In genomic region chr14:59632381-59632780, GRCh38 we compare ENCODE assay signal across 8 cellular contexts. TPM values are rescaled to one million over a fixed set of nuclear protein-coding genes. Genes with fewer than 3 reads are reported as not detected.
DNase-seq lines count a peak whose midpoint lies in the region; ATAC-seq and TF ChIP-seq lines count a peak whose summit lies in the region.

No MANE protein-coding gene starts in this region.

- no peaks in the 10 kb centered on the region for H3K36me3 ChIP-seq in right lobe of liver

- intact Hi-C loops in right lobe of liver (cut with DNase I), result loop anchor here in 1 of 2 donors (10.0 kb wide), 1 partner anchor 272 kb away; no protein-coding TSS in a partner anchor

- peaks cover 0 to 5% (median 0%) of the 10 kb centered on the region in 4 donors for H3K4me1 ChIP-seq in right lobe of liver

- peak; percentile 19 for DNase-seq in A172 (ENCODE audit: low spot score)
- peak; percentile 55 for DNase-seq in GM12865 (ENCODE audit: low read depth)
- peak; percentile 13 for DNase-seq in NAMALWA (ENCODE audit: low spot score)
- peak; percentile 64 for DNase-seq in WTC11 (ENCODE audit: low spot score)
- peak in 1 of 3 donors; percentile 25 for DNase-seq in right lobe of liver
- no peak for DNase-seq in globus pallidus (ENCODE audit: low spot score)
- DNase-seq in central memory CD4-positive, alpha-beta T cell, result no peak

- H3K27ac Mint-ChIP-seq in WTC11, result no peak overlapping the region

- peak; percentile 60 for TF ChIP-seq CTCF in GM12865 (IDR thresholded peaks at IDR 0.05; ENCODE audit: insufficient read depth, low read depth, low read length, missing control alignments)
- peak; percentile 53; the same call in 1 of the 2 replicates for TF ChIP-seq CTCF in WTC11 (IDR thresholded peaks at IDR 0.05)
- peak; percentile 52 to 65 (median 62) for TF ChIP-seq CTCF in right lobe of liver (IDR thresholded peaks at IDR 0.05)

- ATAC-seq in WTC11, result peak; percentile 65
- ATAC-seq in right lobe of liver, result peak; percentile 76 to 86 (median 82)
- ATAC-seq in HG03108 (IDR thresholded peaks at IDR 0.05; ENCODE audit: unreplicated experiment), result no peak

- peaks cover 15% of the 10 kb centered on the region for H3K4me1 Mint-ChIP-seq in WTC11

- CTCF ChIA-PET in WTC11 (lab: Charles Lee), result interaction anchor here (0.6 to 2.6 kb wide), 10 partner anchors 44 to 519 kb away, joined by 3 to 47 read pairs (median 4); partner anchors contain the start of genes CCDC175 and LRRC9

- H3K9me3 ChIP-seq in right lobe of liver, result no peaks in the 10 kb centered on the region

- H3K4me3 Mint-ChIP-seq in WTC11, result no peak overlapping the region

- H3K36me3 Mint-ChIP-seq in WTC11, result no peaks in the 10 kb centered on the region

- H3K4me3 ChIP-seq in GM12865 (ENCODE audit: low read depth, low read length), result no peak overlapping the region
- H3K4me3 ChIP-seq in right lobe of liver, result no peak overlapping the region

- POLR2A ChIA-PET in WTC11 (lab: Charles Lee), result no interaction called here

- peaks cover 0 to 9% of the 10 kb centered on the region in 2 donors for H3K27me3 ChIP-seq in right lobe of liver

- peaks cover 21% of the 10 kb centered on the region for H3K9me3 Mint-ChIP-seq in WTC11

- 49% methylated on average over 3 of the region's 3 CpGs for WGBS in right lobe of liver (ENCODE audit: insufficient coverage, low coverage, low lambda C conversion rate, missing lambda C conversion rate)

- no peak for TF ChIP-seq POLR2A in right lobe of liver (IDR thresholded peaks at IDR 0.05)

- no peak overlapping the region for H3K27ac ChIP-seq in right lobe of liver

- peaks cover 27% of the 10 kb centered on the region for H3K27me3 Mint-ChIP-seq in WTC11 (ENCODE audit: low read depth)

TF ChIP-seq in WTC11, 78 proteins besides CTCF, POLR2A, EP300 and RAD21:
- TF ChIP-seq CDX4 (CRISPR knock-in tag; IDR thresholded peaks at IDR 0.05; ENCODE audit: borderline replicate concordance) (no peak), PRDM15 (CRISPR knock-in tag; IDR thresholded peaks at IDR 0.05) (no peak), ELF4 (CRISPR knock-in tag; IDR thresholded peaks at IDR 0.05; ENCODE audit: low read depth) (no peak), ETV6 (CRISPR knock-in tag; IDR thresholded peaks at IDR 0.05) (no peak), JUN (CRISPR knock-in tag; IDR thresholded peaks at IDR 0.05) (no peak), NR1H2 (CRISPR knock-in tag; IDR thresholded peaks at IDR 0.05) (no peak), GTF2I (CRISPR knock-in tag; conservative IDR thresholded peaks at IDR 0.05) (no peak), ZNF423 (CRISPR knock-in tag; IDR thresholded peaks at IDR 0.05) (no peak)
- TF ChIP-seq, protein P1, sequence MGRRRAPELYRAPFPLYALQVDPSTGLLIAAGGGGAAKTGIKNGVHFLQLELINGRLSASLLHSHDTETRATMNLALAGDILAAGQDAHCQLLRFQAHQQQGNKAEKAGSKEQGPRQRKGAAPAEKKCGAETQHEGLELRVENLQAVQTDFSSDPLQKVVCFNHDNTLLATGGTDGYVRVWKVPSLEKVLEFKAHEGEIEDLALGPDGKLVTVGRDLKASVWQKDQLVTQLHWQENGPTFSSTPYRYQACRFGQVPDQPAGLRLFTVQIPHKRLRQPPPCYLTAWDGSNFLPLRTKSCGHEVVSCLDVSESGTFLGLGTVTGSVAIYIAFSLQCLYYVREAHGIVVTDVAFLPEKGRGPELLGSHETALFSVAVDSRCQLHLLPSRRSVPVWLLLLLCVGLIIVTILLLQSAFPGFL (CRISPR knock-in tag; IDR thresholded peaks at IDR 0.05; ENCODE audit: borderline replicate concordance), result no peak
- TF ChIP-seq, protein P2, sequence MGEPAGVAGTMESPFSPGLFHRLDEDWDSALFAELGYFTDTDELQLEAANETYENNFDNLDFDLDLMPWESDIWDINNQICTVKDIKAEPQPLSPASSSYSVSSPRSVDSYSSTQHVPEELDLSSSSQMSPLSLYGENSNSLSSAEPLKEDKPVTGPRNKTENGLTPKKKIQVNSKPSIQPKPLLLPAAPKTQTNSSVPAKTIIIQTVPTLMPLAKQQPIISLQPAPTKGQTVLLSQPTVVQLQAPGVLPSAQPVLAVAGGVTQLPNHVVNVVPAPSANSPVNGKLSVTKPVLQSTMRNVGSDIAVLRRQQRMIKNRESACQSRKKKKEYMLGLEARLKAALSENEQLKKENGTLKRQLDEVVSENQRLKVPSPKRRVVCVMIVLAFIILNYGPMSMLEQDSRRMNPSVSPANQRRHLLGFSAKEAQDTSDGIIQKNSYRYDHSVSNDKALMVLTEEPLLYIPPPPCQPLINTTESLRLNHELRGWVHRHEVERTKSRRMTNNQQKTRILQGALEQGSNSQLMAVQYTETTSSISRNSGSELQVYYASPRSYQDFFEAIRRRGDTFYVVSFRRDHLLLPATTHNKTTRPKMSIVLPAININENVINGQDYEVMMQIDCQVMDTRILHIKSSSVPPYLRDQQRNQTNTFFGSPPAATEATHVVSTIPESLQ (CRISPR knock-in tag; IDR thresholded peaks at IDR 0.05), result no peak
TF ChIP-seq in WTC11: peak in this region for 0.

RNA-seq across cellular contexts. Expression of gene CCDC175, which starts 55.8 kb away (rescaled TPM):
- total RNA-seq in A172 (2014; rRNA removed; shearing (Covaris generic)), result not detected in 2 replicates
- total RNA-seq in WTC11 (2021) (0.16 to 0.27 TPM in 2 of 3 replicates, not detected in the other), right lobe of liver (not detected)

Comparison
In these comparisons a context has a peak if more than half of its experiments do, and no peak if none do; other contexts are left out.
1. DNase-seq: peak in A172 (single experiment), GM12865 (single experiment), NAMALWA (single experiment) and WTC11 (single experiment); none in globus pallidus (single experiment) and central memory CD4-positive, alpha-beta T cell (single experiment).
2. Peak in every context shown above with its lines, with median percentiles within 50 percentile points of each other: CTCF ChIP-seq.